ENCODE assay signal across 15 cellular contexts in genomic region chr18:79915161-79916127, GRCh38. TPM values are rescaled to one million over a fixed set of nuclear protein-coding genes. Genes with fewer than 3 reads are reported as not detected.
DNase-seq lines count a peak whose midpoint lies in the region; ATAC-seq lines count a peak whose summit lies in the region.
"Had no signal": no experiment of that assay in that cellular context is flagged by ENCODE, and none has a peak within 500 bp of the region (broad histone marks: within the 10 kb centered on the region; RNA-seq: fewer than 3 reads in every experiment).

No MANE protein-coding gene starts in this region.

- no peaks in the 10 kb centered on the region for H3K27me3 ChIP-seq in aorta (ENCODE audit: control insufficient read depth in 1 of 2, insufficient read depth in 2 of 2, low read length in 1 of 2)
- H3K27me3 ChIP-seq: dorsolateral prefrontal cortex had no signal

- intact Hi-C loops in aorta (cut with DNase I) = no loop called here

- ATAC-seq in stimulated activated naive CD8-positive, alpha-beta T cell treated with anti-CD3 and anti-CD28 coated beads, Interleukin-15, amount 100 ng/mL, for 72 hours = peak; percentile 50
- no peak for ATAC-seq in stimulated activated naive CD8-positive, alpha-beta T cell treated with anti-CD3 and anti-CD28 coated beads, Interleukin-15, Interleukin-2, amounts not matched to agents 100 U/mL and 50 U/mL, for 24 hours
- ATAC-seq in aorta (ENCODE audit: low FRiP score) (no peak), HG02938 (IDR thresholded peaks at IDR 0.05; ENCODE audit: unreplicated experiment) (no peak)

- no peak overlapping the region for H3K4me3 Mint-ChIP-seq in stimulated activated naive CD8-positive, alpha-beta T cell treated with anti-CD3 and anti-CD28 coated beads, Interleukin-15, amount 100 ng/mL, for 72 hours
- H3K4me3 Mint-ChIP-seq: HFFc6 had no signal

- H3K4me1 Mint-ChIP-seq in stimulated activated naive CD8-positive, alpha-beta T cell treated with anti-CD3 and anti-CD28 coated beads, Interleukin-15, amount 100 ng/mL, for 72 hours = peaks cover 47% of the 10 kb centered on the region

- H3K27ac ChIP-seq in aorta (ENCODE audit: low read depth in 1 of 2, low read length in 2 of 2) = no peak overlapping the region
- H3K27ac ChIP-seq: dorsolateral prefrontal cortex, skin epidermis had no signal

- H3K36me3 ChIP-seq in aorta (ENCODE audit: control insufficient read depth in 1 of 2, insufficient read depth in 2 of 2, low read length in 1 of 2) = no peaks in the 10 kb centered on the region

- H3K4me1 ChIP-seq in aorta (ENCODE audit: control insufficient read depth in 1 of 2, insufficient read depth in 2 of 2, low read length in 2 of 2) = no peaks in the 10 kb centered on the region

- H3K9me3 ChIP-seq in aorta (ENCODE audit: control insufficient read depth, low read length) = no peaks in the 10 kb centered on the region

- H3K9me3 Mint-ChIP-seq in stimulated activated naive CD8-positive, alpha-beta T cell treated with anti-CD3 and anti-CD28 coated beads, Interleukin-15, amount 100 ng/mL, for 72 hours = peaks cover 0 to 19% of the 10 kb centered on the region in 2 donors

- 92 to 94% methylated on average over 50 of the region's 50 CpGs for WGBS in aorta, 2 donors

- H3K27ac Mint-ChIP-seq in stimulated activated naive CD8-positive, alpha-beta T cell treated with anti-CD3 and anti-CD28 coated beads, Interleukin-15, amount 100 ng/mL, for 72 hours = peak overlapping the region in 1 of 2 donors; percentile 95
- H3K27ac Mint-ChIP-seq: HFFc6 had no signal

- H3K27me3 Mint-ChIP-seq in stimulated activated naive CD8-positive, alpha-beta T cell treated with anti-CD3 and anti-CD28 coated beads, Interleukin-15, amount 100 ng/mL, for 72 hours = no peaks in the 10 kb centered on the region

- H3K4me3 ChIP-seq in aorta (ENCODE audit: low read length in 2 of 2) = no peak overlapping the region
- H3K4me3 ChIP-seq: dorsolateral prefrontal cortex, skin epidermis had no signal

- no peak for DNase-seq in stimulated activated naive CD8-positive, alpha-beta T cell treated with anti-CD3 and anti-CD28 coated beads, Interleukin-15, amount 100 ng/mL, for 72 hours
- DNase-seq in stimulated activated naive CD8-positive, alpha-beta T cell treated with anti-CD3 and anti-CD28 coated beads, Interleukin-15, Interleukin-2, amounts not matched to agents 100 U/mL and 50 U/mL, for 24 hours = no peak
- DNase-seq in ecto neural progenitor cell (ENCODE audit: low spot score) (peak; percentile 36), mesenteric fat pad (ENCODE audit: low spot score) (peak; percentile 88), aorta (peak; percentile 33 to 34), COLO668 (lab: John Stamatoyannopoulos, UW; ENCODE audit: unreplicated experiment) (no peak), SIG-M5 (lab: John Stamatoyannopoulos, UW) (no peak)
- DNase-seq: activated CD4-positive, CD25-positive, alpha-beta regulatory T cell treated with anti-CD3 and anti-CD28 coated beads, Interleukin-2, amount 50 U/mL, for 72 hours; HFFc6; NCI-H1417; NCI-H226; nucleus accumbens had no signal

RNA-seq across cellular contexts. Expression of gene SLC66A2, which starts 36.0 kb away (rescaled TPM):
- total RNA-seq in mesenteric fat pad (85.9 TPM), aorta (10 to 100 TPM; 40.1 to 47.7 TPM)
- 10 to 100 TPM; 12.9 to 48.8 TPM for polyA plus RNA-seq in aorta

RNA-seq across cellular contexts. Expression of gene HSBP1L1, which starts 49.0 kb away (rescaled TPM):
- total RNA-seq in mesenteric fat pad (18.8 TPM), aorta (10 to 100 TPM in 1 of 2 donors, 1 to 10 TPM in 1; 7.9 to 13.0 TPM)
- polyA plus RNA-seq in aorta = 10 to 100 TPM in 1 of 2 donors, 1 to 10 TPM in 1; 5.1 to 11.3 TPM

Comparison
In these comparisons a context has a peak if more than half of its experiments do, and no peak if none do; other contexts are left out.
1. DNase-seq: peak in ecto neural progenitor cell (single experiment), mesenteric fat pad (single experiment) and aorta (2 of 2); none in stimulated activated naive CD8-positive, alpha-beta T cell treated with anti-CD3 and anti-CD28 coated beads, Interleukin-15, amount 100 ng/mL, for 72 hours (0 of 2), stimulated activated naive CD8-positive, alpha-beta T cell treated with anti-CD3 and anti-CD28 coated beads, Interleukin-15, Interleukin-2, amounts not matched to agents 100 U/mL and 50 U/mL, for 24 hours (single experiment), COLO668 (single experiment) and SIG-M5 (single experiment).